24 cellular contexts compared by ENCODE assay signal in genomic region chr2:20191714-20192569, GRCh38. TPM values are rescaled to one million over a fixed set of nuclear protein-coding genes. Genes with fewer than 3 reads are reported as not detected.
DNase-seq lines count a peak whose midpoint lies in the region; ATAC-seq, FAIRE-seq and TF ChIP-seq lines count a peak whose summit lies in the region.
"Had no signal": no experiment of that assay in that cellular context is flagged by ENCODE, and none has a peak within 500 bp of the region (broad histone marks: within the 10 kb centered on the region; RNA-seq: fewer than 3 reads in every experiment).

No MANE protein-coding gene starts in this region.

- H3K4me2 ChIP-seq in A549 (no peak overlapping the region), PC-9 (no peak overlapping the region), neural progenitor cell (peak overlapping the region; percentile 48)

- H4K20me1 ChIP-seq in PC-9 (ENCODE audit: insufficient read depth) (no peaks in the 10 kb centered on the region), neural progenitor cell (ENCODE audit: low read depth) (peaks cover 3% of the 10 kb centered on the region)

- WGBS in A549 (ENCODE audit: missing lambda C conversion rate), result 73% methylated on average over 13 of the region's 13 CpGs

- DNase-seq in A549 (ENCODE audit: low read depth in 1 of 2, low spot score in 1 of 2) (no peak), PC-9 (no peak), left ventricle myocardium inferior (peak; percentile 28), neural progenitor cell (ENCODE audit: low spot score) (no peak)
- DNase-seq in activated CD8-positive, alpha-beta memory T cell treated with anti-CD3 and anti-CD28 coated beads, Interleukin-2, amount 50 U/mL, for 4 hours, result no peak
- DNase-seq: activated CD8-positive, alpha-beta T cell treated with anti-CD3 and anti-CD28 coated beads, Interleukin-2, amount 10 ng/mL, durations not matched to agents 7 days and 5 days; activated gamma-delta T cell; activated T-cell treated with anti-CD3 and anti-CD28 coated beads for 4 hours; CD8-positive, alpha-beta T cell; KG1; NCI-H1417; NCI-H2081 treated with DMSO at 0.1 percent for 48 hours; NCI-H446; NCI-H774; stimulated activated naive CD8-positive, alpha-beta T cell treated with anti-CD3 and anti-CD28 coated beads, Interleukin-15, Interleukin-2, amounts not matched to agents 100 U/mL and 50 U/mL, for 24 hours; T-helper 2 cell had no signal

- ATAC-seq in A549, result no peak; a peak in 1 of 6 replicates
- no peak for ATAC-seq in GM18870 (IDR thresholded peaks at IDR 0.05; ENCODE audit: unreplicated experiment)
- no peak for ATAC-seq in HG03457 (IDR thresholded peaks at IDR 0.05; ENCODE audit: unreplicated experiment)
- no peak for ATAC-seq in GM18498 (IDR thresholded peaks at IDR 0.05; ENCODE audit: unreplicated experiment)
- ATAC-seq: activated CD8-positive, alpha-beta T cell treated with anti-CD3 and anti-CD28 coated beads, Interleukin-2, amount 10 ng/mL, durations not matched to agents 7 days and 5 days; CD8-positive, alpha-beta T cell; gastroesophageal sphincter; stimulated activated naive CD8-positive, alpha-beta T cell treated with anti-CD3 and anti-CD28 coated beads, Interleukin-15, Interleukin-2, amounts not matched to agents 100 U/mL and 50 U/mL, for 24 hours had no signal

- H3K4me3 ChIP-seq in A549 (no peak overlapping the region), PC-9 (no peak overlapping the region), left ventricle myocardium inferior (no peak overlapping the region), neural progenitor cell (no peak overlapping the region)
- H3K4me3 ChIP-seq: gastroesophageal sphincter had no signal

- TF ChIP-seq EP300 in A549 (IDR thresholded peaks at IDR 0.05), result no peak

- H3K4me1 ChIP-seq in A549, result peaks cover 29% of the 10 kb centered on the region
- peaks cover 13% of the 10 kb centered on the region for H3K4me1 ChIP-seq in PC-9 (replicated peaks; ENCODE audit: insufficient read depth)
- H3K4me1 ChIP-seq in left ventricle myocardium inferior, result no peaks in the 10 kb centered on the region
- H3K4me1 ChIP-seq in neural progenitor cell, result peaks cover 55% of the 10 kb centered on the region

- H3K27ac ChIP-seq in A549 (peak overlapping the region; percentile 52 to 90), PC-9 (no peak overlapping the region), left ventricle myocardium inferior (replicated peaks) (no peak overlapping the region), neural progenitor cell (no peak overlapping the region)
- H3K27ac ChIP-seq: gastroesophageal sphincter had no signal

- H3K9ac ChIP-seq in neural progenitor cell, result no peak overlapping the region

- BruUV-seq in PC-9 (replicated peaks; lab: Mats Ljungman, UMichigan), result no TSS peak

- H3K9me3 Mint-ChIP-seq in neural progenitor cell, result no peaks in the 10 kb centered on the region
- H3K9me3 Mint-ChIP-seq: CD8-positive, alpha-beta T cell; neural crest cell had no signal

- no peak overlapping the region for H3K4me3 Mint-ChIP-seq in neural progenitor cell
- H3K4me3 Mint-ChIP-seq: activated CD8-positive, alpha-beta T cell treated with anti-CD3 and anti-CD28 coated beads, Interleukin-2, amount 10 ng/mL, durations not matched to agents 7 days and 5 days; CD8-positive, alpha-beta T cell; neural crest cell had no signal

- no peak for TF ChIP-seq POLR2A in A549 (IDR thresholded peaks at IDR 0.05; ENCODE audit: low read length)

- no peak for FAIRE-seq in A549 (lab: Jason Lieb, UNC)
- FAIRE-seq: A204.1, GM12891 had no signal

- H3K79me2 ChIP-seq in PC-9 (ENCODE audit: low read depth) (no peaks in the 10 kb centered on the region), neural progenitor cell (ENCODE audit: low read depth) (no peaks in the 10 kb centered on the region)

- H3K4me1 Mint-ChIP-seq in neural progenitor cell, result peaks cover 33% of the 10 kb centered on the region

- H3F3A ChIP-seq in PC-9 (ENCODE audit: insufficient read depth, low read depth) (no peaks in the 10 kb centered on the region; the same call in 1 of the 2 replicates), neural progenitor cell (ENCODE audit: low read depth) (peaks cover 41% of the 10 kb centered on the region)

- H3K27me3 ChIP-seq in PC-9 (ENCODE audit: insufficient read depth, low read depth), result no peaks in the 10 kb centered on the region
- H3K27me3 ChIP-seq in left ventricle myocardium inferior (ENCODE audit: low read depth), result no peaks in the 10 kb centered on the region
- H3K27me3 ChIP-seq in neural progenitor cell, result no peaks in the 10 kb centered on the region
- H3K27me3 ChIP-seq: gastroesophageal sphincter had no signal

- POLR2A ChIA-PET in A549 (lab: Yijun Ruan, JAX), result interaction anchor here (0.8 kb wide), 1 partner anchor 31 kb away, joined by 3 read pairs; no protein-coding TSS in a partner anchor
- POLR2A ChIA-PET in PC-9 (lab: Charles Lee; ENCODE audit: unreplicated experiment), result no interaction called here

- H3K9me3 ChIP-seq in A549, result no peaks in the 10 kb centered on the region
- H3K9me3 ChIP-seq in PC-9 (ENCODE audit: insufficient read depth, low read depth), result no peaks in the 10 kb centered on the region
- no peaks in the 10 kb centered on the region for H3K9me3 ChIP-seq in left ventricle myocardium inferior (replicated peaks)
- no peaks in the 10 kb centered on the region for H3K9me3 ChIP-seq in neural progenitor cell (ENCODE audit: low read depth)
- H3K9me3 ChIP-seq: gastroesophageal sphincter had no signal

- H3K9me2 ChIP-seq in PC-9 (ENCODE audit: insufficient read depth), result no peaks in the 10 kb centered on the region

- peaks cover 11% of the 10 kb centered on the region for H3K27me3 Mint-ChIP-seq in neural progenitor cell (ENCODE audit: insufficient read depth, low read depth)
- H3K27me3 Mint-ChIP-seq: progenitor cell of endocrine pancreas had no signal

- CTCF ChIA-PET in A549 (lab: Yijun Ruan, JAX), result interaction anchor here (1.0 to 9.9 kb wide), 23 partner anchors 12 to 259 kb away, joined by 3 to 111 read pairs (median 6); partner anchors contain the start of gene SDC1
- CTCF ChIA-PET in PC-9 (lab: Charles Lee), result no interaction called here

- H2AFZ ChIP-seq in PC-9 (no peak overlapping the region), neural progenitor cell (replicated peaks) (no peak overlapping the region)

- TF ChIP-seq CTCF in A549 (IDR thresholded peaks at IDR 0.05) (no peak), PC-9 (conservative IDR thresholded peaks at IDR 0.05) (0 out of 2 replicates have a peak, but pooled peaks have one; percentile 38), left ventricle myocardium inferior (IDR thresholded peaks at IDR 0.05; ENCODE audit: borderline replicate concordance) (no peak), neural progenitor cell (IDR thresholded peaks at IDR 0.05) (no peak)

- TF ChIP-seq RAD21 in A549 (conservative IDR thresholded peaks at IDR 0.05 in 1 of 2, IDR thresholded peaks at IDR 0.05 in 1 of 2), result no peak

- H3K27ac Mint-ChIP-seq in neural progenitor cell, result peak overlapping the region; percentile 60
- H3K27ac Mint-ChIP-seq: activated CD8-positive, alpha-beta T cell treated with anti-CD3 and anti-CD28 coated beads, Interleukin-2, amount 10 ng/mL, durations not matched to agents 7 days and 5 days; CD8-positive, alpha-beta T cell; progenitor cell of endocrine pancreas had no signal

- H3K36me3 ChIP-seq in PC-9 (ENCODE audit: low read depth) (no peaks in the 10 kb centered on the region), left ventricle myocardium inferior (no peaks in the 10 kb centered on the region), neural progenitor cell (no peaks in the 10 kb centered on the region)
- H3K36me3 ChIP-seq: gastroesophageal sphincter had no signal

- intact Hi-C loops in PC-9 (cut with micrococcal nuclease; ENCODE audit: unreplicated experiment), result no loop called here
- intact Hi-C loops in left ventricle myocardium inferior (cut with micrococcal nuclease), result no loop called here

- no peaks in the 10 kb centered on the region for H3K36me3 Mint-ChIP-seq in neural progenitor cell
- H3K36me3 Mint-ChIP-seq: CD8-positive, alpha-beta T cell had no signal

TF ChIP-seq in A549, 52 proteins besides CTCF, POLR2A, EP300 and RAD21:
- TF ChIP-seq RARB (CRISPR knock-in tag; IDR thresholded peaks at IDR 0.05), result no peak
- TF ChIP-seq ATOH8 (CRISPR knock-in tag; IDR thresholded peaks at IDR 0.05; ENCODE audit: low read depth), result no peak
- TF ChIP-seq, protein P1, sequence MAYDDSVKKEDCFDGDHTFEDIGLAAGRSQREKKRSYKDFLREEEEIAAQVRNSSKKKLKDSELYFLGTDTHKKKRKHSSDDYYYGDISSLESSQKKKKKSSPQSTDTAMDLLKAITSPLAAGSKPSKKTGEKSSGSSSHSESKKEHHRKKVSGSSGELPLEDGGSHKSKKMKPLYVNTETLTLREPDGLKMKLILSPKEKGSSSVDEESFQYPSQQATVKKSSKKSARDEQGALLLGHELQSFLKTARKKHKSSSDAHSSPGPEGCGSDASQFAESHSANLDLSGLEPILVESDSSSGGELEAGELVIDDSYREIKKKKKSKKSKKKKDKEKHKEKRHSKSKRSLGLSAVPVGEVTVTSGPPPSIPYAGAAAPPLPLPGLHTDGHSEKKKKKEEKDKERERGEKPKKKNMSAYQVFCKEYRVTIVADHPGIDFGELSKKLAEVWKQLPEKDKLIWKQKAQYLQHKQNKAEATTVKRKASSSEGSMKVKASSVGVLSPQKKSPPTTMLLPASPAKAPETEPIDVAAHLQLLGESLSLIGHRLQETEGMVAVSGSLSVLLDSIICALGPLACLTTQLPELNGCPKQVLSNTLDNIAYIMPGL (CRISPR knock-in tag; IDR thresholded peaks at IDR 0.05; ENCODE audit: borderline replicate concordance), result no peak
- TF ChIP-seq ESRRA (IDR thresholded peaks at IDR 0.05; ENCODE audit: borderline replicate concordance, low read length), result no peak
- TF ChIP-seq ZC3H11A (IDR thresholded peaks at IDR 0.05), result no peak

RNA-seq across cellular contexts. Expression of gene SDC1, which starts 33.0 kb away (rescaled TPM):
- polyA plus RNA-seq in A549 (2011; rRNA removed) (97.1 and 116 TPM in 2 replicates), A549 (2017; fragmentation: RNase III; extraction: RNeasy Plus Mini Kit Qiagen cat#74134 plus additional on column Dnase treatment) (157 to 171 TPM (median 166 TPM) in 3 replicates)
- 123 and 215 TPM in 2 replicates for polyA plus RNA-seq in A549 (2012; cell fraction: cytosol; rRNA removed)
- 279 and 455 TPM in 2 replicates for polyA plus RNA-seq in A549 (2012; cell fraction: nucleus; rRNA removed)
- 92.8 and 113 TPM in 2 replicates for polyA minus RNA-seq in A549 (2011; rRNA and poly(A)+ RNA removed)
- total RNA-seq in PC-9 (2021) (114 and 128 TPM in 2 replicates), left ventricle myocardium inferior (0.41 TPM), neural progenitor cell (ENCODE audit: low replicate concordance) (27.5 and 54.0 TPM in 2 replicates)
- total RNA-seq: activated CD8-positive, alpha-beta T cell treated with anti-CD3 and anti-CD28 coated beads, Interleukin-2, amount 10 ng/mL, durations not matched to agents 7 days and 5 days; CD8-positive, alpha-beta T cell had no signal

Comparison
In these comparisons a context has a peak if more than half of its experiments do, and no peak if none do; other contexts are left out.
1. H3K27ac ChIP-seq: peak in A549 (2 of 2); none in PC-9 (single experiment), left ventricle myocardium inferior (single experiment) and neural progenitor cell (single experiment).
2. RNA of gene SDC1, which starts 33.0 kb away (total RNA-seq): 114 to 128 TPM in PC-9 and 27.5 to 54.0 TPM in neural progenitor cell; 0.41 TPM in left ventricle myocardium inferior (single experiment); every median in the first group is over 10 times any median in the second.